Comparison of ENCODE assay signal across 8 cellular contexts in the genomic region with DNA sequence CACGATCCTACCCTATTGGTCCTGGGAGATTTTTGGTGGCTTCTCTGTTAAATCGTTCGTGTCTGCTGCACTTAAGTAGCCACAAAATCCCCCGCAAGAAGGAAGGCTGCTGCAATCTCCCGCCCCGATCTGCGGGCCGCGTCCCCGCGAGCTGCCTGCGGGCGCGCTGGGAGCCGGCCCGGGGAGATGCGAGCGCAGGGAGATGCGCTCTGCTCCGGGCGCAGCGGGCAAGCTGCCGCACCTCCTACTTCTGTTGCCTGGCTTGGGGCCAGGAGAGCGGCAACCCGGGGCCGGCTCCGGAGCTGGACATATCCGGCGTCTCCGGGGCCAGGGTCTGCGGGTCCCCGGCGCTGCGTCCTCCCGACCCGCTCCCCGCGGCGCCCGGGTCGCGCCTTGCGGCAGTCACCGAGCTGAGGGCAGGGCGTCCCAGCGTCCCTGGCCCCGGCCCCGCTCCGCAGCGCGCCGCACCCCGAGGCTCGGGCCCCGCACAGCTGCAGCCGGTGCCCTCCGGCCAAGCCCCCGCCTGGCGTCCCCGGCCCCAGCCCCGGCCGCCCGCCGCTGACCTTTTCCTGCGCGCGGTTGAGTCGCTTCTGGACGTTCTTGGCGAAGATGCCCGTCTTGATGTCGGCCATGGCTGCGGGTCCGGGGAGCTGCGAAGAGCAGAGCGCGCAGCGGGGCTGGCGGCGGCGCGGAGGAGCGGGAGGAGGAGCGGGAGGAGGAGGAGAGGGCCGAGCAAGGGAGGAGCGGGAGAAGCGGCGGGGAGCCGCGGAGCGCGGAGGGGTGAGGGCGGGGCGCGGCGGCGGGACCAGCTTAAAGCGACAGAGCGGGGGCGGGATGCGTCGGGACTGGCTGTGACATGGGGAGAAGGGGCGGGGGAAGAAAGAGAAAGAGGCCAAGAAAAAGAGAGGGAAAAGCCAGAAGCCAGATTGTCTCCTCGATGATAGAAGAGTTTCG. TPM values are rescaled to one million over a fixed set of nuclear protein-coding genes. Genes with fewer than 3 reads are reported as not detected.
A peak's percentile ranks its signal among the peaks of the same experiment; 100 is the strongest.
DNase-seq lines count a peak whose midpoint lies in the region; ATAC-seq and TF ChIP-seq lines count a peak whose summit lies in the region.

A gene (minus strand): TSS at position 654 of the 954 bp plus-strand sequence. CDS start 22 bp downstream, at position 632.

- CTCF ChIA-PET in AG04449 (lab: Yijun Ruan, JAX), result interaction anchor here (1.0 to 2.0 kb wide), 5 partner anchors 28 to 256 kb away, joined by 3 to 16 read pairs (median 7); no protein-coding TSS in a partner anchor

- no peak within 1 kb of the TSS; the same call in 1 of the 2 replicates for H3K9ac ChIP-seq in HUES48 (ENCODE audit: low read depth, low read length)
- H3K9ac ChIP-seq in stomach smooth muscle (ENCODE audit: low read length in 2 of 2), result peak within 1 kb of the TSS in 1 of 2 donors; percentile 22

- H3K4me3 ChIP-seq in AG04449 (ENCODE audit: low read depth, low read length) (peak within 1 kb of the TSS; percentile 63), HUES48 (ENCODE audit: low read depth, low read length) (peak within 1 kb of the TSS; percentile 70), WI38 (ENCODE audit: low read depth, low read length) (peak within 1 kb of the TSS; percentile 42), esophagus (ENCODE audit: low read depth in 1 of 2, low read length in 2 of 2) (peak within 1 kb of the TSS; percentile 33 to 50), mesodermal cell (ENCODE audit: extremely low read depth, insufficient read depth, low read length, poor library complexity, severe bottlenecking) (peak within 1 kb of the TSS; percentile 55), stomach smooth muscle (ENCODE audit: low read length in 2 of 2) (peak within 1 kb of the TSS; percentile 66 to 71)

- 1% methylated on average over 77 to 105 of the region's 105 CpGs for WGBS in esophagus, 2 donors
- WGBS in mesodermal cell (ENCODE audit: insufficient coverage in 2 of 2), 2 experiments, result 1% methylated on average over 76 to 100 of the region's 105 CpGs

- H3K27ac ChIP-seq in HUES48 (ENCODE audit: low read depth, low read length), result no peak within 1 kb of the TSS
- no peak within 1 kb of the TSS for H3K27ac ChIP-seq in esophagus (ENCODE audit: low read depth in 2 of 2, low read length in 1 of 2)
- no peak within 1 kb of the TSS for H3K27ac ChIP-seq in mesodermal cell (ENCODE audit: low read depth, low read length, severe bottlenecking)
- H3K27ac ChIP-seq in stomach smooth muscle (ENCODE audit: low read length), result no peak within 1 kb of the TSS

- TF ChIP-seq CTCF in AG04449 (IDR thresholded peaks at IDR 0.05; ENCODE audit: insufficient read depth, low read length, missing control alignments) (no peak), WI38 (IDR thresholded peaks at IDR 0.05; ENCODE audit: low read depth, low read length) (no peak)

- no peak for DNase-seq in AG04449 (ENCODE audit: low read depth, low spot score)
- DNase-seq in NCI-H526 treated with DMSO at 0.1 percent for 48 hours (lab: John Stamatoyannopoulos, UW), result no peak

- H3K4me1 ChIP-seq in HUES48 (ENCODE audit: control insufficient read depth, insufficient read depth, low read length) (peaks cover 3% of the 10 kb centered on the region; the same call in 1 of the 2 replicates), esophagus (ENCODE audit: control insufficient read depth in 2 of 2, insufficient read depth in 2 of 2, low read length in 1 of 2) (peaks cover 0 to 8% of the 10 kb centered on the region in 2 donors), mesodermal cell (ENCODE audit: control insufficient read depth, insufficient read depth, low read length, poor library complexity, severe bottlenecking) (no peaks in the 10 kb centered on the region), stomach smooth muscle (ENCODE audit: control insufficient read depth, insufficient read depth, low read length) (peaks cover 4% of the 10 kb centered on the region)

- no peak for ATAC-seq in HG02938 (IDR thresholded peaks at IDR 0.05; ENCODE audit: unreplicated experiment)

- H3K27me3 ChIP-seq in HUES48 (ENCODE audit: control insufficient read depth, insufficient read depth, low read length) (peaks cover 47% of the 10 kb centered on the region), esophagus (ENCODE audit: control insufficient read depth in 1 of 2, insufficient read depth in 2 of 2, low read length in 2 of 2) (peaks cover 0 to 2% of the 10 kb centered on the region in 2 donors), stomach smooth muscle (ENCODE audit: control insufficient read depth in 1 of 2, insufficient read depth in 2 of 2, low read length in 2 of 2) (peaks cover 0 to 9% of the 10 kb centered on the region in 2 donors)

- H3K9me3 ChIP-seq in HUES48 (ENCODE audit: control insufficient read depth, insufficient read depth, low read length) (no peaks in the 10 kb centered on the region), esophagus (ENCODE audit: control insufficient read depth in 2 of 2, insufficient read depth in 1 of 2, low read depth in 1 of 2, low read length in 1 of 2) (no peaks in the 10 kb centered on the region), mesodermal cell (ENCODE audit: control insufficient read depth, low read length) (no peaks in the 10 kb centered on the region), stomach smooth muscle (ENCODE audit: control insufficient read depth in 2 of 2, low read length in 2 of 2) (no peaks in the 10 kb centered on the region)

- POLR2A ChIA-PET in AG04449 (lab: Yijun Ruan, JAX), result interaction anchor here (0.6 to 1.0 kb wide), 3 partner anchors 14 to 51 kb away, joined by 3 read pairs; no protein-coding TSS in a partner anchor

- H3K36me3 ChIP-seq in HUES48 (ENCODE audit: control insufficient read depth, insufficient read depth, low read length), result no peaks in the 10 kb centered on the region
- no peaks in the 10 kb centered on the region for H3K36me3 ChIP-seq in esophagus (ENCODE audit: control insufficient read depth in 2 of 2, insufficient read depth in 2 of 2, low read length in 1 of 2)
- H3K36me3 ChIP-seq in mesodermal cell (ENCODE audit: control insufficient read depth, insufficient read depth, low read length), result no peaks in the 10 kb centered on the region
- H3K36me3 ChIP-seq in stomach smooth muscle (ENCODE audit: control insufficient read depth in 2 of 2, insufficient read depth in 2 of 2, low read length in 2 of 2), result no peaks in the 10 kb centered on the region

RNA-seq across cellular contexts. Expression of the gene that starts here (rescaled TPM):
- polyA plus RNA-seq in esophagus, result under 1 TPM; 0.28 to 0.51 TPM
- polyA plus RNA-seq in mesodermal cell (2013, experiment 1 of 2), result 8.8 TPM
- polyA plus RNA-seq in mesodermal cell (2013, experiment 2 of 2), result 7.8 TPM
